Comparison of ENCODE assay signal across 18 cellular contexts in the genomic region with DNA sequence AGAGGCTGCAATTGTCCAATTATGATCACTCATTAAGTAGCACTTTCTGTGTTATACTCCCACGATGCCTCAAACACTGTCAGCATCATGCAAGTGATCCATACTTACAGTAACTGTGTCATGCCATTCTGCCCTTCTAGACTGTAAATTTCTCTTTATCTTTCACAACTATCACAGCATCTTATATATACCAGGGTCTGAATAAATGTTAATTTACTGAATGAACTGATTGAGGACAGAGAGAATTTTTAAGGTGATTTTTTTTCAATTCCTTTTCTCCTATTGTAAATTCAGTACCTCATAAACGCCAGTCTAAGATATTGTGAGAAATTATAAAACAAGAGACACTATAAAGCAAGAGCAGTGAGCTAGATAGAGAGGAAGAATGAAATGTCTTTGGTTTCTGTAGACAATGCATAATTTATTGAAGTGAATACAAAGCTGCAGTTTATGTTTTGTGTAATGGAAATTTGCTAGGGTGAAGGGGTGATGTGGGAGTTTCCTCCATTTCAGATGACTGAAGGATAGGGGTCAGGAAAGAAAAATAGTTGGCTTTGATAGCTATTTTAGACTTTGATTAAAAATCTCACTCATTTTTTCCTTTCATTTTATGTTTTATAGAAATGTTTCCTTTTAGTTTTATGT. TPM values are rescaled to one million over a fixed set of nuclear protein-coding genes. Genes with fewer than 3 reads are reported as not detected.
DNase-seq lines count a peak whose midpoint lies in the region; ATAC-seq, FAIRE-seq and TF ChIP-seq lines count a peak whose summit lies in the region.
"Had no signal": no experiment of that assay in that cellular context is flagged by ENCODE, and none has a peak within 500 bp of the region (broad histone marks: within the 10 kb centered on the region; RNA-seq: fewer than 3 reads in every experiment).

No MANE protein-coding gene starts in this region.

- H3K27me3 ChIP-seq in rectal smooth muscle tissue (ENCODE audit: control insufficient read depth, insufficient read depth, low read length) (no peaks in the 10 kb centered on the region), right atrium auricular region (no peaks in the 10 kb centered on the region)
- H3K27me3 ChIP-seq: BLaER1 treated with 17β-estradiol and CSF1 and Interleukin-3, amounts not matched to agents 10 nM and 100 nM; ovary; tibial artery had no signal

- H3K9me3 ChIP-seq in right atrium auricular region: no peaks in the 10 kb centered on the region
- H3K9me3 ChIP-seq: BLaER1 treated with 17β-estradiol and CSF1 and Interleukin-3, amounts not matched to agents 10 nM and 100 nM; ovary; tibial artery had no signal

- H3K4me1 ChIP-seq in rectal smooth muscle tissue (ENCODE audit: control insufficient read depth, insufficient read depth, low read length): no peaks in the 10 kb centered on the region
- no peaks in the 10 kb centered on the region for H3K4me1 ChIP-seq in right atrium auricular region

- H3K9ac ChIP-seq in rectal smooth muscle tissue (ENCODE audit: low read length): no peak overlapping the region
- H3K9ac ChIP-seq: BLaER1 treated with 17β-estradiol and CSF1 and Interleukin-3, amounts not matched to agents 10 nM and 100 nM had no signal

- no peak for TF ChIP-seq CTCF in right atrium auricular region (IDR thresholded peaks at IDR 0.05)

- H3K36me3 ChIP-seq in rectal smooth muscle tissue (ENCODE audit: control insufficient read depth, insufficient read depth, low read length) (no peaks in the 10 kb centered on the region), right atrium auricular region (no peaks in the 10 kb centered on the region)
- H3K36me3 ChIP-seq: BLaER1 treated with 17β-estradiol and CSF1 and Interleukin-3, amounts not matched to agents 10 nM and 100 nM; ovary had no signal

- H3K4me3 ChIP-seq in rectal smooth muscle tissue (ENCODE audit: low read length) (no peak overlapping the region), right atrium auricular region (no peak overlapping the region)
- H3K4me3 ChIP-seq: BLaER1 treated with 17β-estradiol and CSF1 and Interleukin-3, amounts not matched to agents 10 nM and 100 nM; K562; ovary; tibial artery had no signal

- peak; percentile 6 for DNase-seq in NCI-H146 (lab: John Stamatoyannopoulos, UW)
- no peak for DNase-seq in NCI-H146 treated with DMSO at 0.1 percent for 48 hours (lab: John Stamatoyannopoulos, UW; ENCODE audit: unreplicated experiment)
- DNase-seq in NCI-H82 treated with DMSO at 0.1 percent for 48 hours (lab: John Stamatoyannopoulos, UW; ENCODE audit: unreplicated experiment): peak; percentile 23
- DNase-seq in right atrium auricular region (ENCODE audit: low spot score): no peak
- DNase-seq: 8988T; activated CD4-positive, CD25-positive, alpha-beta regulatory T cell; effector CD4-positive, alpha-beta T cell; ovary; stimulated activated CD4-positive, alpha-beta T cell treated with anti-CD3 and anti-CD28 coated beads, Interleukin-4, amount 100 ng/mL, for 1 hour; stimulated activated CD8-positive, alpha-beta memory T cell treated with anti-CD3 and anti-CD28 coated beads, Interleukin-4, amount 100 ng/mL, for 48 hours; tibial artery had no signal

- ATAC-seq in GM21447 (IDR thresholded peaks at IDR 0.05; ENCODE audit: unreplicated experiment): no peak
- ATAC-seq in HG02678 (IDR thresholded peaks at IDR 0.05; ENCODE audit: unreplicated experiment): no peak
- ATAC-seq: activated naive CD4-positive, alpha-beta T cell treated with anti-CD3 and anti-CD28 coated beads, Interleukin-2, amount 50 U/mL, for 72 hours; K562 had no signal

- H3K27ac ChIP-seq in rectal smooth muscle tissue (ENCODE audit: low read depth, low read length) (peak overlapping the region; percentile 30), right atrium auricular region (no peak overlapping the region)
- H3K27ac ChIP-seq: BLaER1 treated with 17β-estradiol and CSF1 and Interleukin-3, amounts not matched to agents 10 nM and 100 nM; ovary; tibial artery had no signal

- peak; percentile 80 for FAIRE-seq in endometrium (lab: Jason Lieb, UNC)
- FAIRE-seq: K562 had no signal

RNA-seq across cellular contexts. Expression of a gene that starts 17.3 kb away (rescaled TPM):
- total RNA-seq in right atrium auricular region: 10 to 100 TPM in 1 of 2 donors, 1 to 10 TPM in 1; 5.7 to 12.1 TPM

RNA-seq across cellular contexts. Expression of a gene that starts 56.3 kb away (rescaled TPM):
- 1 to 10 TPM in 1 of 2 donors, under 1 TPM in 1; 0.35 to 1.3 TPM for total RNA-seq in right atrium auricular region
- total RNA-seq: activated naive CD4-positive, alpha-beta T cell treated with anti-CD3 and anti-CD28 coated beads, Interleukin-2, amount 50 U/mL, for 72 hours; K562 had no signal

Comparison
In these comparisons a context has a peak if more than half of its experiments do, and no peak if none do; other contexts are left out.
1. DNase-seq: peak in NCI-H146 (single experiment) and NCI-H82 treated with DMSO at 0.1 percent for 48 hours (single experiment); none in NCI-H146 treated with DMSO at 0.1 percent for 48 hours (single experiment) and right atrium auricular region (single experiment).